In genomic region chr2:88187927-88188326, GRCh38 we compare ENCODE assay signal across 15 cellular contexts. TPM values are rescaled to one million over a fixed set of nuclear protein-coding genes. Genes with fewer than 3 reads are reported as not detected.
DNase-seq lines count a peak whose midpoint lies in the region; TF ChIP-seq lines count a peak whose summit lies in the region.
"Had no signal": no experiment of that assay in that cellular context is flagged by ENCODE, and none has a peak within 500 bp of the region (broad histone marks: within the 10 kb centered on the region; RNA-seq: fewer than 3 reads in every experiment).

No MANE protein-coding gene starts in this region.

- H3K9ac ChIP-seq in GM23248 = no peak overlapping the region

- H3K4me3 ChIP-seq in GM12875 (ENCODE audit: low read depth, low read length) = no peak overlapping the region
- no peak overlapping the region for H3K4me3 ChIP-seq in OCI-LY7 (ENCODE audit: low read depth, low read length, poor library complexity, severe bottlenecking)
- no peak overlapping the region for H3K4me3 ChIP-seq in esophagus squamous epithelium
- no peak overlapping the region for H3K4me3 ChIP-seq in tibial artery
- no peak overlapping the region for H3K4me3 ChIP-seq in GM23248
- H3K4me3 ChIP-seq: SK-N-MC had no signal

- H3K9me2 ChIP-seq in OCI-LY7 (ENCODE audit: insufficient read depth, low read length) = no peaks in the 10 kb centered on the region
- H3K9me2 ChIP-seq in GM23248 (ENCODE audit: insufficient read depth) = no peaks in the 10 kb centered on the region

- DNase-seq in ACHN (peak; percentile 36), OCI-LY7 (ENCODE audit: low spot score) (no peak), esophagus squamous epithelium (lab: John Stamatoyannopoulos, UW) (no peak), tibial artery (no peak), T-helper 1 cell (no peak), GM23248 (no peak)
- DNase-seq in stimulated activated CD4-positive, alpha-beta T cell treated with anti-CD3 and anti-CD28 coated beads, Interleukin-4, amount 100 ng/mL, for 1 hour = no peak
- DNase-seq: activated CD4-positive, alpha-beta memory T cell treated with anti-CD3 and anti-CD28 coated beads, Interleukin-2, amount 10 ng/mL, durations not matched to agents 7 days and 5 days; activated naive CD8-positive, alpha-beta T cell treated with anti-CD3 and anti-CD28 coated beads for 36 hours; effector memory CD4-positive, alpha-beta T cell; NCI-H1694 treated with DMSO at 0.1 percent for 48 hours; small intestine; stimulated activated CD8-positive, alpha-beta memory T cell treated with anti-CD3 and anti-CD28 coated beads, Interleukin-4, amount 100 ng/mL, for 48 hours had no signal

- H3K36me3 ChIP-seq in OCI-LY7 (ENCODE audit: insufficient read depth, low read length) (no peaks in the 10 kb centered on the region), esophagus squamous epithelium (peaks cover 0 to 23% (median 1%) of the 10 kb centered on the region in 3 donors), tibial artery (peaks cover 0 to 38% (median 23%) of the 10 kb centered on the region in 3 donors), GM23248 (ENCODE audit: low read depth) (no peaks in the 10 kb centered on the region)

- no peak for TF ChIP-seq POLR2A in esophagus squamous epithelium (IDR thresholded peaks at IDR 0.05)

- no peaks in the 10 kb centered on the region for H3K79me2 ChIP-seq in OCI-LY7 (ENCODE audit: insufficient read depth, low read depth, low read length)
- H3K79me2 ChIP-seq in GM23248 (ENCODE audit: insufficient read depth) = no peaks in the 10 kb centered on the region

- H2AFZ ChIP-seq in OCI-LY7 (ENCODE audit: low read length) (no peak overlapping the region), GM23248 (no peak overlapping the region)

- TF ChIP-seq CTCF in GM12875 (IDR thresholded peaks at IDR 0.05; ENCODE audit: borderline replicate concordance, insufficient read depth, low read depth, low read length) (peak; percentile 50; the same call in 1 of the 2 replicates), OCI-LY7 (conservative IDR thresholded peaks at IDR 0.05; ENCODE audit: low read length) (peak; percentile 16; the same call in 1 of the 2 replicates), esophagus squamous epithelium (IDR thresholded peaks at IDR 0.05) (peak in 5 of 6 experiments; percentile 24 to 76 (median 27)), tibial artery (IDR thresholded peaks at IDR 0.05) (no peak)

- 53 to 70% methylated on average over 4 of the region's 6 CpGs for WGBS in esophagus squamous epithelium, 2 donors
- WGBS in GM23248 (ENCODE audit: low coverage in 1 of 2, low lambda C conversion rate in 2 of 2, missing lambda C conversion rate in 2 of 2), 2 experiments = 73 to 82% methylated on average over 5 to 6 of the region's 6 CpGs

- in situ Hi-C loops in ACHN (cut with HindIII; ENCODE audit: low pct_ligation_motif_present, low pct_unique_long_range_greater_than_20kb, low sequenced_read_pairs) = no loop called here
- in situ Hi-C loops in GM23248 (cut with MboI) = loop anchor here (25.0 kb wide), 1 partner anchor 499 kb away; the partner anchor contains the start of gene RPIA

- BruUV-seq in OCI-LY7 (replicated peaks; lab: Mats Ljungman, UMichigan) = no TSS peak

- H3F3A ChIP-seq in GM23248 (ENCODE audit: insufficient read depth) = no peaks in the 10 kb centered on the region

- intact Hi-C loops in OCI-LY7 (cut with micrococcal nuclease; ENCODE audit: unreplicated experiment) = loop anchor here (2.0 kb wide), 1 partner anchor 127 kb away; no protein-coding TSS in a partner anchor
- intact Hi-C loops in esophagus squamous epithelium (cut with DNase I) = no loop called here
- intact Hi-C loops in tibial artery (cut with DNase I; ENCODE audit: low total_unique reads) = no loop called here

- CTCF ChIA-PET in OCI-LY7 (lab: Charles Lee; ENCODE audit: unreplicated experiment) = no interaction called here

- H3K4me1 ChIP-seq in OCI-LY7 (ENCODE audit: insufficient read depth, low read length, poor library complexity, severe bottlenecking) = no peaks in the 10 kb centered on the region
- H3K4me1 ChIP-seq in esophagus squamous epithelium = peaks cover 0 to 12% (median 3%) of the 10 kb centered on the region in 3 donors
- H3K4me1 ChIP-seq in tibial artery = no peaks in the 10 kb centered on the region
- H3K4me1 ChIP-seq in GM23248 (ENCODE audit: insufficient read depth) = no peaks in the 10 kb centered on the region

- H3K4me2 ChIP-seq in OCI-LY7 (ENCODE audit: low read length) (no peak overlapping the region), GM23248 (ENCODE audit: unreplicated experiment) (no peak overlapping the region)

- H3K27me3 ChIP-seq in esophagus squamous epithelium = peaks cover 0 to 24% (median 0%) of the 10 kb centered on the region in 4 donors
- peaks cover 0 to 11% of the 10 kb centered on the region in 2 donors for H3K27me3 ChIP-seq in tibial artery
- no peaks in the 10 kb centered on the region for H3K27me3 ChIP-seq in GM23248 (replicated peaks; ENCODE audit: insufficient read depth)

- POLR2A ChIA-PET in OCI-LY7 (lab: Charles Lee) = no interaction called here

- H3K27ac ChIP-seq in OCI-LY7 (ENCODE audit: low read depth, low read length, poor library complexity, severe bottlenecking) = no peak overlapping the region
- no peak overlapping the region for H3K27ac ChIP-seq in esophagus squamous epithelium
- no peak overlapping the region for H3K27ac ChIP-seq in tibial artery
- H3K27ac ChIP-seq in GM23248 = no peak overlapping the region
- H3K27ac ChIP-seq: SK-N-MC had no signal

- no peaks in the 10 kb centered on the region for H3K9me3 ChIP-seq in OCI-LY7 (ENCODE audit: low read length)
- H3K9me3 ChIP-seq in esophagus squamous epithelium = no peaks in the 10 kb centered on the region
- no peaks in the 10 kb centered on the region for H3K9me3 ChIP-seq in tibial artery
- H3K9me3 ChIP-seq in GM23248 (ENCODE audit: low read depth) = no peaks in the 10 kb centered on the region

- H4K20me1 ChIP-seq in OCI-LY7 (ENCODE audit: insufficient read depth, low read length) (no peaks in the 10 kb centered on the region), GM23248 (ENCODE audit: insufficient read depth) (no peaks in the 10 kb centered on the region)

RNA-seq across cellular contexts. Expression of gene THNSL2, which starts 17.8 kb away (rescaled TPM):
- total RNA-seq in OCI-LY7 (2014; rRNA removed; shearing (Covaris generic)) = not detected in 2 replicates
- not detected in 2 replicates for total RNA-seq in OCI-LY7 (2022)
- total RNA-seq in esophagus squamous epithelium = 10 to 100 TPM in 1 of 4 donors, 1 to 10 TPM in 2, under 1 TPM in 1; 0.22 to 15.8 (median 6.0) TPM
- 12.0 and 22.2 TPM in 2 replicates for total RNA-seq in GM23248 (2014; rRNA removed; shearing (Covaris generic))
- polyA plus RNA-seq in GM23248 (2016; fragmentation: Nextera tagmentation; extraction: Ambion mirVana) = 25.3 and 26.3 TPM in 2 replicates
- total RNA-seq: activated CD4-positive, alpha-beta memory T cell treated with anti-CD3 and anti-CD28 coated beads, Interleukin-2, amount 10 ng/mL, durations not matched to agents 7 days and 5 days had no signal

Comparison
In these comparisons a context has a peak if more than half of its experiments do, and no peak if none do; other contexts are left out.
1. CTCF ChIP-seq: peak in GM12875 (single experiment), OCI-LY7 (single experiment) and esophagus squamous epithelium (5 of 6); none in tibial artery (0 of 2).